ENCODE assay signal across 1 cellular context in the genomic region with DNA sequence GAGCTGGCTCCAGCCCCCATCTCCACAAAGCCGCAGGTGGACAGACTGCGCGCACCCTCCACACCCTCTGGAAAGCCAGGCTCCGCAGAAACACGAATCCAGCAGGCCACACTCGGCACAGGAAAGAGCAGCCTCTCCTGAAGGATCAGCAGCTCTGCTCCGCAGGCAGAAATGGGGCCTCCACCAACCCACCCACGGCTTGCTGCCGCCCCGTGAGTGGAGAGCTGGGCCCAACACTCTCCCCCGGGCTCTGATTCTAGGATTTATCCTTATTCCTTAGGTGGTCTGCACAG.
TF ChIP-seq lines count a peak whose summit lies in the region.

No MANE protein-coding gene starts in this region.

TF ChIP-seq in K562, 482 proteins besides CTCF, POLR2A, EP300 and RAD21:
- no peak for TF ChIP-seq ZNF263 (CRISPR knock-in tag; IDR thresholded peaks at IDR 0.05; ENCODE audit: borderline replicate concordance)
- TF ChIP-seq TFAM (CRISPR knock-in tag; conservative IDR thresholded peaks at IDR 0.05) = no peak
- no peak for TF ChIP-seq ARID1B (IDR thresholded peaks at IDR 0.05)
- no peak for TF ChIP-seq ZNF766 (CRISPR knock-in tag; conservative IDR thresholded peaks at IDR 0.05)
- TF ChIP-seq, protein P1, sequence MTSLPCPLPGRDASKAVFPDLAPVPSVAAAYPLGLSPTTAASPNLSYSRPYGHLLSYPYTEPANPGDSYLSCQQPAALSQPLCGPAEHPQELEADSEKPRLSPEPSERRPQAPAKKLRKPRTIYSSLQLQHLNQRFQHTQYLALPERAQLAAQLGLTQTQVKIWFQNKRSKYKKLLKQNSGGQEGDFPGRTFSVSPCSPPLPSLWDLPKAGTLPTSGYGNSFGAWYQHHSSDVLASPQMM (CRISPR knock-in tag; IDR thresholded peaks at IDR 0.05) = no peak
- no peak for TF ChIP-seq SP2 (IDR thresholded peaks at IDR 0.05; ENCODE audit: extremely low read depth, low read depth, low read length, poor library complexity, severe bottlenecking)
- no peak for TF ChIP-seq ZNF77 (CRISPR knock-in tag; IDR thresholded peaks at IDR 0.05)
- no peak for TF ChIP-seq ASH1L (IDR thresholded peaks at IDR 0.05; ENCODE audit: borderline replicate concordance, low read depth, partially characterized antibody)
- TF ChIP-seq CHD4 (IDR thresholded peaks at IDR 0.05; ENCODE audit: insufficient read depth, insufficient replicate concordance, low read depth, low read length, poor library complexity, severe bottlenecking) = no peak
- TF ChIP-seq ZFP36 (IDR thresholded peaks at IDR 0.05; ENCODE audit: low read depth, low read length, partially characterized antibody) = no peak
- TF ChIP-seq, protein P2, sequence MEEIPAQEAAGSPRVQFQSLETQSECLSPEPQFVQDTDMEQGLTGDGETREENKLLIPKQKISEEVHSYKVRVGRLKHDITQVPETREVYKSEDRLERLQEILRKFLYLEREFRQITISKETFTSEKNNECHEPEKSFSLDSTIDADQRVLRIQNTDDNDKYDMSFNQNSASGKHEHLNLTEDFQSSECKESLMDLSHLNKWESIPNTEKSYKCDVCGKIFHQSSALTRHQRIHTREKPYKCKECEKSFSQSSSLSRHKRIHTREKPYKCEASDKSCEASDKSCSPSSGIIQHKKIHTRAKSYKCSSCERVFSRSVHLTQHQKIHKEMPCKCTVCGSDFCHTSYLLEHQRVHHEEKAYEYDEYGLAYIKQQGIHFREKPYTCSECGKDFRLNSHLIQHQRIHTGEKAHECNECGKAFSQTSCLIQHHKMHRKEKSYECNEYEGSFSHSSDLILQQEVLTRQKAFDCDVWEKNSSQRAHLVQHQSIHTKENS (CRISPR knock-in tag; IDR thresholded peaks at IDR 0.05) = no peak
- TF ChIP-seq CREB1 (IDR thresholded peaks at IDR 0.05) = no peak
- no peak for TF ChIP-seq CREB1 (CRISPR knock-in tag; IDR thresholded peaks at IDR 0.05)
- no peak for TF ChIP-seq ZNF644 (tag; IDR thresholded peaks at IDR 0.05; ENCODE audit: low read depth)
- TF ChIP-seq ZNF830 (CRISPR knock-in tag; IDR thresholded peaks at IDR 0.05) = no peak
- no peak for TF ChIP-seq HMG20A (CRISPR knock-in tag; conservative IDR thresholded peaks at IDR 0.05)
- no peak for TF ChIP-seq ZNF324 (CRISPR knock-in tag; IDR thresholded peaks at IDR 0.05)
- no peak for TF ChIP-seq SMARCA5 (IDR thresholded peaks at IDR 0.05)
- no peak for TF ChIP-seq SMARCB1 (IDR thresholded peaks at IDR 0.05; ENCODE audit: insufficient read length, low read depth)
- no peak for TF ChIP-seq ESRRB (CRISPR knock-in tag; IDR thresholded peaks at IDR 0.05; ENCODE audit: borderline replicate concordance)
- TF ChIP-seq, protein P3, sequence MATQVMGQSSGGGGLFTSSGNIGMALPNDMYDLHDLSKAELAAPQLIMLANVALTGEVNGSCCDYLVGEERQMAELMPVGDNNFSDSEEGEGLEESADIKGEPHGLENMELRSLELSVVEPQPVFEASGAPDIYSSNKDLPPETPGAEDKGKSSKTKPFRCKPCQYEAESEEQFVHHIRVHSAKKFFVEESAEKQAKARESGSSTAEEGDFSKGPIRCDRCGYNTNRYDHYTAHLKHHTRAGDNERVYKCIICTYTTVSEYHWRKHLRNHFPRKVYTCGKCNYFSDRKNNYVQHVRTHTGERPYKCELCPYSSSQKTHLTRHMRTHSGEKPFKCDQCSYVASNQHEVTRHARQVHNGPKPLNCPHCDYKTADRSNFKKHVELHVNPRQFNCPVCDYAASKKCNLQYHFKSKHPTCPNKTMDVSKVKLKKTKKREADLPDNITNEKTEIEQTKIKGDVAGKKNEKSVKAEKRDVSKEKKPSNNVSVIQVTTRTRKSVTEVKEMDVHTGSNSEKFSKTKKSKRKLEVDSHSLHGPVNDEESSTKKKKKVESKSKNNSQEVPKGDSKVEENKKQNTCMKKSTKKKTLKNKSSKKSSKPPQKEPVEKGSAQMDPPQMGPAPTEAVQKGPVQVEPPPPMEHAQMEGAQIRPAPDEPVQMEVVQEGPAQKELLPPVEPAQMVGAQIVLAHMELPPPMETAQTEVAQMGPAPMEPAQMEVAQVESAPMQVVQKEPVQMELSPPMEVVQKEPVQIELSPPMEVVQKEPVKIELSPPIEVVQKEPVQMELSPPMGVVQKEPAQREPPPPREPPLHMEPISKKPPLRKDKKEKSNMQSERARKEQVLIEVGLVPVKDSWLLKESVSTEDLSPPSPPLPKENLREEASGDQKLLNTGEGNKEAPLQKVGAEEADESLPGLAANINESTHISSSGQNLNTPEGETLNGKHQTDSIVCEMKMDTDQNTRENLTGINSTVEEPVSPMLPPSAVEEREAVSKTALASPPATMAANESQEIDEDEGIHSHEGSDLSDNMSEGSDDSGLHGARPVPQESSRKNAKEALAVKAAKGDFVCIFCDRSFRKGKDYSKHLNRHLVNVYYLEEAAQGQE (CRISPR knock-in tag; IDR thresholded peaks at IDR 0.05; ENCODE audit: low read depth) = no peak
